Comparison of ENCODE assay signal across 8 cellular contexts in genomic region chr2:113240150-113240914, GRCh38. TPM values are rescaled to one million over a fixed set of nuclear protein-coding genes. Genes with fewer than 3 reads are reported as not detected.
DNase-seq lines count a peak whose midpoint lies in the region; ATAC-seq and TF ChIP-seq lines count a peak whose summit lies in the region.

No MANE protein-coding gene starts in this region.

- peak; percentile 83 for DNase-seq in DMS53 (lab: John Stamatoyannopoulos, UW)
- DNase-seq in NCI-H2029 treated with DMSO at 0.1 percent for 48 hours (lab: John Stamatoyannopoulos, UW), result peak; percentile 21
- peak; percentile 85 to 92 (median 90) for DNase-seq in body of pancreas
- DNase-seq in kidney tubule cell (ENCODE audit: low spot score), result peak; percentile 81
- peak; percentile 79 for DNase-seq in superior temporal gyrus (ENCODE audit: extremely low spot score)
- no peak for DNase-seq in stimulated activated naive CD4-positive, alpha-beta T cell (lab: John Stamatoyannopoulos, UW)

- TF ChIP-seq CTCF in body of pancreas (IDR thresholded peaks at IDR 0.05), result no peak

- no peak overlapping the region for H3K4me3 ChIP-seq in body of pancreas

- H3K9me3 ChIP-seq in body of pancreas, result no peaks in the 10 kb centered on the region

- intact Hi-C loops in body of pancreas (cut with DNase I), result no loop called here

- 24 to 26% methylated on average over 12 to 15 of the region's 15 CpGs for WGBS in body of pancreas, 2 donors

- no peaks in the 10 kb centered on the region for H3K36me3 ChIP-seq in body of pancreas (replicated peaks in 1 of 2; ENCODE audit: insufficient read depth in 1 of 2, low read depth in 2 of 2)

- H3K4me1 ChIP-seq in body of pancreas, result peaks cover 17% of the 10 kb centered on the region

- TF ChIP-seq POLR2A in body of pancreas (IDR thresholded peaks at IDR 0.05), result peak in 1 of 3 donors; percentile 3

- H3K27me3 ChIP-seq in body of pancreas, result no peaks in the 10 kb centered on the region

- ATAC-seq in body of pancreas (peak; percentile 78), HG03342 (IDR thresholded peaks at IDR 0.05; ENCODE audit: unreplicated experiment) (no peak), HG02970 (IDR thresholded peaks at IDR 0.05; ENCODE audit: low FRiP score, unreplicated experiment) (no peak)

- H3K27ac ChIP-seq in body of pancreas, result peak overlapping the region in 2 of 4 donors; percentile 27 to 43

RNA-seq across cellular contexts. Expression of gene PAX8, which starts 38.4 kb away (rescaled TPM):
- total RNA-seq in body of pancreas, result 1 to 10 TPM in 1 of 2 donors, under 1 TPM in 1; 0.52 to 2.3 TPM

Comparison
In these comparisons a context has a peak if more than half of its experiments do, and no peak if none do; other contexts are left out.
1. DNase-seq: peak in DMS53 (single experiment), NCI-H2029 treated with DMSO at 0.1 percent for 48 hours (single experiment), body of pancreas (4 of 4), kidney tubule cell (single experiment) and superior temporal gyrus (single experiment); none in stimulated activated naive CD4-positive, alpha-beta T cell (0 of 6).